1 cellular context compared by ENCODE assay signal in the genomic region with DNA sequence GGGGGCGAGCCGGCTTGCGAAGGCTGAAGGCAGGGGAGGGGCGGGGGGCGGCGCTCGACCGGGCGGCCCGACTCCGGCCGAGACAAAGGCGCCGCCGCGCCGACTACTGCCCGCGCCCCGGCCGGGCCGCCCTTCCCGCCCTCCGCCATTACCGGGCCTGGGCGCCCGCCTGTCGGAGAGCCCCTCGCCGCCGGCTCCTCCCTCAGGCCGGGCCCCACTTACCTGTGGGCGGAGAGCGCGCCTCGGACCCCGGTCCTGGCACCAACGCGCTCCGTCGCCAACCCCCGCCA.
A peak's percentile ranks its signal among the peaks of the same experiment; 100 is the strongest.
TF ChIP-seq lines count a peak whose summit lies in the region.

No MANE protein-coding gene starts in this region.

TF ChIP-seq in HEK293, 187 proteins besides CTCF, POLR2A, EP300 and RAD21 (continued from another document):
- TF ChIP-seq, protein P1, sequence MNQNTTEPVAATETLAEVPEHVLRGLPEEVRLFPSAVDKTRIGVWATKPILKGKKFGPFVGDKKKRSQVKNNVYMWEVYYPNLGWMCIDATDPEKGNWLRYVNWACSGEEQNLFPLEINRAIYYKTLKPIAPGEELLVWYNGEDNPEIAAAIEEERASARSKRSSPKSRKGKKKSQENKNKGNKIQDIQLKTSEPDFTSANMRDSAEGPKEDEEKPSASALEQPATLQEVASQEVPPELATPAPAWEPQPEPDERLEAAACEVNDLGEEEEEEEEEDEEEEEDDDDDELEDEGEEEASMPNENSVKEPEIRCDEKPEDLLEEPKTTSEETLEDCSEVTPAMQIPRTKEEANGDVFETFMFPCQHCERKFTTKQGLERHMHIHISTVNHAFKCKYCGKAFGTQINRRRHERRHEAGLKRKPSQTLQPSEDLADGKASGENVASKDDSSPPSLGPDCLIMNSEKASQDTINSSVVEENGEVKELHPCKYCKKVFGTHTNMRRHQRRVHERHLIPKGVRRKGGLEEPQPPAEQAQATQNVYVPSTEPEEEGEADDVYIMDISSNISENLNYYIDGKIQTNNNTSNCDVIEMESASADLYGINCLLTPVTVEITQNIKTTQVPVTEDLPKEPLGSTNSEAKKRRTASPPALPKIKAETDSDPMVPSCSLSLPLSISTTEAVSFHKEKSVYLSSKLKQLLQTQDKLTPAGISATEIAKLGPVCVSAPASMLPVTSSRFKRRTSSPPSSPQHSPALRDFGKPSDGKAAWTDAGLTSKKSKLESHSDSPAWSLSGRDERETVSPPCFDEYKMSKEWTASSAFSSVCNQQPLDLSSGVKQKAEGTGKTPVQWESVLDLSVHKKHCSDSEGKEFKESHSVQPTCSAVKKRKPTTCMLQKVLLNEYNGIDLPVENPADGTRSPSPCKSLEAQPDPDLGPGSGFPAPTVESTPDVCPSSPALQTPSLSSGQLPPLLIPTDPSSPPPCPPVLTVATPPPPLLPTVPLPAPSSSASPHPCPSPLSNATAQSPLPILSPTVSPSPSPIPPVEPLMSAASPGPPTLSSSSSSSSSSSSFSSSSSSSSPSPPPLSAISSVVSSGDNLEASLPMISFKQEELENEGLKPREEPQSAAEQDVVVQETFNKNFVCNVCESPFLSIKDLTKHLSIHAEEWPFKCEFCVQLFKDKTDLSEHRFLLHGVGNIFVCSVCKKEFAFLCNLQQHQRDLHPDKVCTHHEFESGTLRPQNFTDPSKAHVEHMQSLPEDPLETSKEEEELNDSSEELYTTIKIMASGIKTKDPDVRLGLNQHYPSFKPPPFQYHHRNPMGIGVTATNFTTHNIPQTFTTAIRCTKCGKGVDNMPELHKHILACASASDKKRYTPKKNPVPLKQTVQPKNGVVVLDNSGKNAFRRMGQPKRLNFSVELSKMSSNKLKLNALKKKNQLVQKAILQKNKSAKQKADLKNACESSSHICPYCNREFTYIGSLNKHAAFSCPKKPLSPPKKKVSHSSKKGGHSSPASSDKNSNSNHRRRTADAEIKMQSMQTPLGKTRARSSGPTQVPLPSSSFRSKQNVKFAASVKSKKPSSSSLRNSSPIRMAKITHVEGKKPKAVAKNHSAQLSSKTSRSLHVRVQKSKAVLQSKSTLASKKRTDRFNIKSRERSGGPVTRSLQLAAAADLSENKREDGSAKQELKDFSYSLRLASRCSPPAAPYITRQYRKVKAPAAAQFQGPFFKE (tag by site-specific recombination; IDR thresholded peaks at IDR 0.05; ENCODE audit: borderline replicate concordance), result no peak
- TF ChIP-seq ZBTB8A (tag by site-specific recombination; IDR thresholded peaks at IDR 0.05), result peak; percentile 56; the same call in 1 of the 2 replicates
- TF ChIP-seq ZNF16 (tag by site-specific recombination; IDR thresholded peaks at IDR 0.05; ENCODE audit: low read depth), result no peak
